1 cellular context compared by ENCODE assay signal in genomic region chr13:50318887-50319286, GRCh38.
TF ChIP-seq lines count a peak whose summit lies in the region.

No MANE protein-coding gene starts in this region.

TF ChIP-seq in HEK293, 187 proteins besides CTCF, POLR2A, EP300 and RAD21 (continued from another document):
- TF ChIP-seq PRDM6 (tag by site-specific recombination; IDR thresholded peaks at IDR 0.05), result no peak
- TF ChIP-seq ZBTB49 (tag by site-specific recombination; IDR thresholded peaks at IDR 0.05; ENCODE audit: low read depth), result no peak
- TF ChIP-seq KLF1 (tag by site-specific recombination; IDR thresholded peaks at IDR 0.05), result no peak; the same call in 1 of the 2 replicates
- TF ChIP-seq ZFP41 (tag by site-specific recombination; IDR thresholded peaks at IDR 0.05; ENCODE audit: borderline replicate concordance), result no peak
- no peak for TF ChIP-seq ZNF473 (tag by site-specific recombination; IDR thresholded peaks at IDR 0.05)
- no peak for TF ChIP-seq ZNF112 (tag by site-specific recombination; IDR thresholded peaks at IDR 0.05)
- no peak for TF ChIP-seq KLF16 (tag by site-specific recombination; IDR thresholded peaks at IDR 0.05)
- no peak for TF ChIP-seq ZNF202 (tag by site-specific recombination; IDR thresholded peaks at IDR 0.05; ENCODE audit: borderline replicate concordance)
- peak; percentile 56; the same call in 1 of the 2 replicates for TF ChIP-seq ZNF18 (tag by site-specific recombination; IDR thresholded peaks at IDR 0.05)
- no peak for TF ChIP-seq ZNF426 (tag by site-specific recombination; IDR thresholded peaks at IDR 0.05)
- TF ChIP-seq ZBTB11 (tag by site-specific recombination; conservative IDR thresholded peaks at IDR 0.05; ENCODE audit: low read depth), result no peak
- TF ChIP-seq ZBTB17 (tag by site-specific recombination; IDR thresholded peaks at IDR 0.05), result no peak
- TF ChIP-seq BCL11A (tag by site-specific recombination; IDR thresholded peaks at IDR 0.05; ENCODE audit: low read depth), result no peak
- TF ChIP-seq ZNF558 (tag by site-specific recombination; IDR thresholded peaks at IDR 0.05), result no peak
- no peak for TF ChIP-seq ZBTB10 (tag by site-specific recombination; IDR thresholded peaks at IDR 0.05)
- TF ChIP-seq IKZF3 (tag by site-specific recombination; IDR thresholded peaks at IDR 0.05), result no peak
- no peak; the same call in 1 of the 2 replicates for TF ChIP-seq GLIS1 (tag by site-specific recombination; IDR thresholded peaks at IDR 0.05)
